Comparison of ENCODE assay signal across 13 cellular contexts in the genomic region with DNA sequence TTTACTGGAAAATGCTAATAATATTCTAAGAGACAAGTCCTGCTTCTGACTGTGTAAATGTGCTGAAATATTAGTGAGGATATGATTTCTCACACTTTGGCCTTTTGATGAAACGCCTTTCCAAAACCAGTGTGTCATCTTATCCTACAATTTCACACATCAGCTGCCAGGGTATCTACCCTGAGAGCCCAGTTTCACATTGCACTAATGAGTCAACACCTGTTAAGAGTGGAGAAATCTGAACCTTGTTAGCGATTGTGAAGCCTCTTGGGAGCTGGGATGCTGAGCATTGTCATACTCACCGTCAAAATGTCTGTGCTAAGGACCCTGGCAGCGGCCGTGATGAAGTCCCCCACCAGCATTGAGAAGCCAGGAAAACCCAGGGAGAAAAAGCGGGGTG.
DNase-seq lines count a peak whose midpoint lies in the region; ATAC-seq, FAIRE-seq and TF ChIP-seq lines count a peak whose summit lies in the region.
"Had no signal": no experiment of that assay in that cellular context is flagged by ENCODE, and none has a peak within 500 bp of the region (broad histone marks: within the 10 kb centered on the region; RNA-seq: fewer than 3 reads in every experiment).

No MANE protein-coding gene starts in this region.

- H3K9me3 Mint-ChIP-seq in CD4-positive, CD25-positive, alpha-beta regulatory T cell = peaks cover 0 to 3% (median 0%) of the 10 kb centered on the region in 7 donors

- peaks cover 10% of the 10 kb centered on the region for H3K4me1 ChIP-seq in CD4-positive, CD25-positive, alpha-beta regulatory T cell (ENCODE audit: control insufficient read depth, insufficient read depth, low read length, poor library complexity, severe bottlenecking)
- H3K4me1 ChIP-seq: tibial nerve had no signal

- no peak for DNase-seq in CD4-positive, CD25-positive, alpha-beta regulatory T cell
- DNase-seq in DMS 273 (lab: John Stamatoyannopoulos, UW; ENCODE audit: unreplicated experiment) (peak; percentile 87), NCI-H2171 treated with DMSO at 0.1 percent for 48 hours (lab: John Stamatoyannopoulos, UW) (peak; percentile 99), cerebellar cortex (ENCODE audit: low spot score) (peak; percentile 48), MG63 (no peak), D721Med (ENCODE audit: insufficient read length, low spot score) (no peak), LoVo (ENCODE audit: low spot score) (no peak)
- DNase-seq: amniotic stem cell, PC-3 had no signal

- no peaks in the 10 kb centered on the region for H3K27me3 Mint-ChIP-seq in CD4-positive, CD25-positive, alpha-beta regulatory T cell

- peaks cover 33% of the 10 kb centered on the region for H3K36me3 Mint-ChIP-seq in CD4-positive, CD25-positive, alpha-beta regulatory T cell

- no peak overlapping the region for H3K4me3 ChIP-seq in CD4-positive, CD25-positive, alpha-beta regulatory T cell (ENCODE audit: low read depth, low read length)
- no peak overlapping the region for H3K4me3 ChIP-seq in MG63
- H3K4me3 ChIP-seq: tibial nerve had no signal

- TF ChIP-seq CTCF in D721Med (IDR thresholded peaks at IDR 0.05; ENCODE audit: insufficient read depth, missing control alignments) = no peak

- ATAC-seq in CD4-positive, CD25-positive, alpha-beta regulatory T cell (ENCODE audit: low read depth in 2 of 2) = no peak
- ATAC-seq in GM21526 (IDR thresholded peaks at IDR 0.05; ENCODE audit: low FRiP score, unreplicated experiment) = no peak
- ATAC-seq: PC-3 had no signal

- peaks cover 10% of the 10 kb centered on the region for H3K36me3 ChIP-seq in CD4-positive, CD25-positive, alpha-beta regulatory T cell (ENCODE audit: control insufficient read depth, insufficient read depth, low read length)
- no peaks in the 10 kb centered on the region for H3K36me3 ChIP-seq in MG63

- H3K9me3 ChIP-seq in CD4-positive, CD25-positive, alpha-beta regulatory T cell (ENCODE audit: control insufficient read depth in 2 of 2, low read length in 2 of 2) = no peaks in the 10 kb centered on the region
- H3K9me3 ChIP-seq in MG63 = no peaks in the 10 kb centered on the region
- H3K9me3 ChIP-seq: tibial nerve had no signal

- H3K27ac Mint-ChIP-seq in CD4-positive, CD25-positive, alpha-beta regulatory T cell = peak overlapping the region in 2 of 3 donors; percentile 68 to 85

- H3K4me3 Mint-ChIP-seq in CD4-positive, CD25-positive, alpha-beta regulatory T cell = peak overlapping the region in 1 of 4 donors; percentile 16

- no peaks in the 10 kb centered on the region for H3K27me3 ChIP-seq in CD4-positive, CD25-positive, alpha-beta regulatory T cell (ENCODE audit: control insufficient read depth, insufficient read depth, low read length)
- H3K27me3 ChIP-seq in MG63 = no peaks in the 10 kb centered on the region
- H3K27me3 ChIP-seq: tibial nerve had no signal

- FAIRE-seq in D721Med (lab: Jason Lieb, UNC) = no peak
- FAIRE-seq: frontal cortex, H54 had no signal

- peaks cover 17 to 33% (median 27%) of the 10 kb centered on the region in 4 donors for H3K4me1 Mint-ChIP-seq in CD4-positive, CD25-positive, alpha-beta regulatory T cell

- no peak overlapping the region for H3K27ac ChIP-seq in CD4-positive, CD25-positive, alpha-beta regulatory T cell (ENCODE audit: insufficient read depth, low read length, poor library complexity, severe bottlenecking)
- H3K27ac ChIP-seq: tibial nerve had no signal

Comparison
In these comparisons a context has a peak if more than half of its experiments do, and no peak if none do; other contexts are left out.
1. DNase-seq: peak in DMS 273 (single experiment), NCI-H2171 treated with DMSO at 0.1 percent for 48 hours (single experiment) and cerebellar cortex (single experiment); none in CD4-positive, CD25-positive, alpha-beta regulatory T cell (0 of 3), MG63 (single experiment), D721Med (single experiment) and LoVo (single experiment).